Comparison of ENCODE assay signal across 19 cellular contexts in the genomic region with DNA sequence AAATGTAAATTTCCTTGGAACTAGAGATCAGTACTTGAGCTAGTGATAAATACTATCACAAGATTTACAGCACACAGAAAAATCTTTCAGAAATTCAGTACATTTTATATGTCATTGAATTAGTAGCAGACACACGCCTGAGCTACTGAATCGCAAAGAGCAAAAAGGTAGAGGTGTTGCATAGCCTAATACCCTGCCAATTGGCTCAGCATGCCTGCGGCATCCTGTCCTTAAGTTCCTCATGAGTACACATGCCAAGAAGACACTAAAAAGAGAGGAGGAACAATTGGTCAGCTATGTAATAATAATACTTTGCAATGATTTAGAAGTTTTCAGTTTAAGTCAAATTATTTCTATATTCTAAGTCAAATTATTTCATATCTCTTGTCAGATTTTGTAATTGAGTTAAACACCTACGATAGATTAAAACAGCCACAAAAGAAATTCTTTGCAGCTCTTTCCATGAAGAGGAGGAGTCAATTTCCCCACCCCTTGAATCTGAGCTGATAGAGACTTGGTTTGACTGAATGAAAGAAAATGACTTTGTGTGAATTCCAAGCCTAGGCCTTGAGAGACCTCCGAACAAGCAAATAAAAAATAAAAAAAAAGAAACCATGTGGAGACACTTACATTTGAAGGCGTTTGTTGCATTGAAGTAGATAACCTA. TPM values are rescaled to one million over a fixed set of nuclear protein-coding genes. Genes with fewer than 3 reads are reported as not detected.
DNase-seq lines count a peak whose midpoint lies in the region; ATAC-seq and TF ChIP-seq lines count a peak whose summit lies in the region.
"Had no signal": no experiment of that assay in that cellular context is flagged by ENCODE, and none has a peak within 500 bp of the region (broad histone marks: within the 10 kb centered on the region; RNA-seq: fewer than 3 reads in every experiment).

No MANE protein-coding gene starts in this region.

- H3K27ac ChIP-seq in ectodermal cell (ENCODE audit: insufficient read depth, low read depth, low read length, poor library complexity, severe bottlenecking) (peak overlapping the region; percentile 38), right lobe of liver (no peak overlapping the region)
- H3K27ac ChIP-seq: C4-2B, HL-60, SK-N-MC had no signal

- H3K4me1 ChIP-seq in ectodermal cell (ENCODE audit: control insufficient read depth, insufficient read depth, low read length) (peaks cover 29% of the 10 kb centered on the region), right lobe of liver (no peaks in the 10 kb centered on the region)

- intact Hi-C loops in right lobe of liver (cut with DNase I) = no loop called here

- ATAC-seq in right lobe of liver (peak in 3 of 4 donors; percentile 18 to 58 (median 41)), HG02973 (IDR thresholded peaks at IDR 0.05; ENCODE audit: unreplicated experiment) (no peak), HG03097 (IDR thresholded peaks at IDR 0.05; ENCODE audit: low FRiP score, unreplicated experiment) (no peak)
- ATAC-seq: T-helper 17 cell had no signal

- no peak for TF ChIP-seq POLR2A in right lobe of liver (IDR thresholded peaks at IDR 0.05)

- TF ChIP-seq CTCF in right lobe of liver (IDR thresholded peaks at IDR 0.05) = no peak

- H3K36me3 ChIP-seq in ectodermal cell (ENCODE audit: control insufficient read depth, insufficient read depth, low read length) (no peaks in the 10 kb centered on the region), right lobe of liver (no peaks in the 10 kb centered on the region)

- DNase-seq in DMS53 (lab: John Stamatoyannopoulos, UW) (peak; percentile 78), NCI-H510A (lab: John Stamatoyannopoulos, UW) (peak; percentile 34), right lobe of liver (no peak), SHP77 (lab: John Stamatoyannopoulos, UW) (no peak)
- DNase-seq: H7, KG1, NCI-H1105, NCI-H1694, NCI-H2081, NCI-H524, Right ventricle myocardium superior, SW 1271, T-helper 17 cell had no signal

- no peaks in the 10 kb centered on the region for H3K9me3 ChIP-seq in ectodermal cell (ENCODE audit: control insufficient read depth, low read length)
- H3K9me3 ChIP-seq in right lobe of liver = no peaks in the 10 kb centered on the region

- H3K4me3 ChIP-seq in ectodermal cell (ENCODE audit: insufficient read depth, low read depth, low read length) (no peak overlapping the region), right lobe of liver (peak overlapping the region in 1 of 3 donors; percentile 10)
- H3K4me3 ChIP-seq: SK-N-MC had no signal

- 84 to 86% methylated on average over 4 to 6 of the region's 6 CpGs for WGBS in ectodermal cell, 2 experiments
- 81% methylated on average over 6 of the region's 6 CpGs for WGBS in right lobe of liver (ENCODE audit: insufficient coverage, low coverage, low lambda C conversion rate, missing lambda C conversion rate)

- H3K27me3 ChIP-seq in ectodermal cell (ENCODE audit: control insufficient read depth, insufficient read depth, low read length, poor library complexity, severe bottlenecking) (no peaks in the 10 kb centered on the region), right lobe of liver (no peaks in the 10 kb centered on the region)

RNA-seq across cellular contexts. Expression of a gene that starts 36.2 kb away (rescaled TPM):
- polyA plus RNA-seq in ectodermal cell (2013, experiment 1 of 4) = 37.0 TPM
- polyA plus RNA-seq in ectodermal cell (2013, experiment 2 of 4) = 40.1 TPM
- polyA plus RNA-seq in ectodermal cell (2013, experiment 3 of 4) = 32.1 TPM
- 34.2 TPM for polyA plus RNA-seq in ectodermal cell (2013, experiment 4 of 4)
- total RNA-seq in right lobe of liver = 10 to 100 TPM; 13.6 to 16.6 (median 15.0) TPM

Comparison
In these comparisons a context has a peak if more than half of its experiments do, and no peak if none do; other contexts are left out.
1. DNase-seq: peak in DMS53 (single experiment) and NCI-H510A (single experiment); none in right lobe of liver (0 of 3) and SHP77 (0 of 2).
2. ATAC-seq: peak in right lobe of liver (3 of 4); none in HG02973 (single experiment) and HG03097 (single experiment).